Comparison of ENCODE assay signal across 11 cellular contexts in genomic region chr2:170221317-170222288, GRCh38. TPM values are rescaled to one million over a fixed set of nuclear protein-coding genes. Genes with fewer than 3 reads are reported as not detected.
A peak's percentile ranks its signal among the peaks of the same experiment; 100 is the strongest.
DNase-seq lines count a peak whose midpoint lies in the region; ATAC-seq, FAIRE-seq and TF ChIP-seq lines count a peak whose summit lies in the region.
"Had no signal": no experiment of that assay in that cellular context is flagged by ENCODE, and none has a peak within 500 bp of the region (broad histone marks: within the 10 kb centered on the region; RNA-seq: fewer than 3 reads in every experiment).

No MANE protein-coding gene starts in this region.

- peak overlapping the region; percentile 87 for H4K91ac ChIP-seq in mesenchymal stem cell (ENCODE audit: low read length)

- no peaks in the 10 kb centered on the region for H3K9me3 ChIP-seq in mesenchymal stem cell (ENCODE audit: control insufficient read depth, low read length)

- 91% methylated on average over 5 of the region's 6 CpGs for WGBS in mesenchymal stem cell

- H3K4me1 ChIP-seq in mesenchymal stem cell (ENCODE audit: control insufficient read depth, insufficient read depth, low read depth, low read length) = peaks cover 4% of the 10 kb centered on the region

- H2BK120ac ChIP-seq in mesenchymal stem cell (ENCODE audit: low read depth, low read length) = no peak overlapping the region

- peak overlapping the region; percentile 82 for H4K8ac ChIP-seq in mesenchymal stem cell (ENCODE audit: low read length)

- H3K14ac ChIP-seq in mesenchymal stem cell (ENCODE audit: low read length in 2 of 2) = no peak overlapping the region

- peak overlapping the region; percentile 48 for H2BK15ac ChIP-seq in mesenchymal stem cell (ENCODE audit: low read depth, poor library complexity, severe bottlenecking)

- peak overlapping the region; percentile 77 to 96 for H3K18ac ChIP-seq in mesenchymal stem cell (ENCODE audit: low read depth in 1 of 2, low read length in 2 of 2)

- no peak overlapping the region for H3K23ac ChIP-seq in mesenchymal stem cell (ENCODE audit: low read length in 2 of 2)

- H3K36me3 ChIP-seq in bronchial epithelial cell (ENCODE audit: control insufficient read depth, insufficient read depth, low read length) = no peaks in the 10 kb centered on the region
- no peaks in the 10 kb centered on the region for H3K36me3 ChIP-seq in mesenchymal stem cell (ENCODE audit: control insufficient read depth in 1 of 2, insufficient read depth in 2 of 2, low read depth in 1 of 2, low read length in 2 of 2)

- H2AK5ac ChIP-seq in mesenchymal stem cell (ENCODE audit: low read length, severe bottlenecking) = peak overlapping the region; percentile 72

- H3K4ac ChIP-seq in mesenchymal stem cell (ENCODE audit: low read depth in 1 of 2, low read length in 2 of 2) = peak overlapping the region in 1 of 2 experiments; percentile 90

- no peaks in the 10 kb centered on the region for H3K79me1 ChIP-seq in mesenchymal stem cell (replicated peaks; ENCODE audit: low read length, poor library complexity, severe bottlenecking)

- H3K27me3 ChIP-seq in bronchial epithelial cell (ENCODE audit: control insufficient read depth, insufficient read depth, low read length) (no peaks in the 10 kb centered on the region), mesenchymal stem cell (ENCODE audit: control insufficient read depth in 1 of 2, insufficient read depth in 1 of 2, low read length in 2 of 2) (no peaks in the 10 kb centered on the region)

- H2AFZ ChIP-seq in mesenchymal stem cell (ENCODE audit: low read depth, low read length) = no peak overlapping the region

- FAIRE-seq in G401.6 (lab: Jason Lieb, UNC) (peak; percentile 33), bronchial epithelial cell (lab: Jason Lieb, UNC) (no peak)
- FAIRE-seq: colon had no signal

- H3K27ac ChIP-seq in mesenchymal stem cell (ENCODE audit: low read length, poor library complexity, severe bottlenecking) = peak overlapping the region; percentile 77

- DNase-seq in NCI-H146 treated with DMSO at 0.1 percent for 48 hours (lab: John Stamatoyannopoulos, UW; ENCODE audit: unreplicated experiment) (peak; percentile 38), bronchial epithelial cell (ENCODE audit: low read depth) (peak; percentile 82), mesenchymal stem cell (peak; percentile 38), OCI-M2 (lab: John Stamatoyannopoulos, UW; ENCODE audit: unreplicated experiment) (no peak), SIG-M5 treated with dmso at 0.1 percent for 504 hours (lab: John Stamatoyannopoulos, UW; ENCODE audit: unreplicated experiment) (no peak)
- DNase-seq: DND-41 had no signal

- H3K9ac ChIP-seq in mesenchymal stem cell (ENCODE audit: low read length) = peak overlapping the region; percentile 79

- H2BK12ac ChIP-seq in mesenchymal stem cell (ENCODE audit: low read length in 2 of 2) = no peak overlapping the region

- TF ChIP-seq CTCF in bronchial epithelial cell (IDR thresholded peaks at IDR 0.05; ENCODE audit: insufficient read depth, low read length, severe bottlenecking) = no peak

- H3K4me3 ChIP-seq in bronchial epithelial cell (ENCODE audit: low read depth, low read length) (no peak overlapping the region), mesenchymal stem cell (ENCODE audit: insufficient read depth in 1 of 2, low read depth in 1 of 2, low read length in 2 of 2) (peak overlapping the region in 1 of 2 experiments; percentile 56)

- no peak overlapping the region for H3K4me2 ChIP-seq in mesenchymal stem cell (ENCODE audit: low read length, poor library complexity, severe bottlenecking)

- ATAC-seq in activated CD4-positive, CD25-positive, alpha-beta regulatory T cell treated with anti-CD3 and anti-CD28 coated beads, Interleukin-2, amount 50 U/mL, for 24 hours = no peak
- no peak for ATAC-seq in GM19452 (IDR thresholded peaks at IDR 0.05; ENCODE audit: unreplicated experiment)

- H2BK5ac ChIP-seq in mesenchymal stem cell (ENCODE audit: low read depth, low read length, poor library complexity, severe bottlenecking) = peak overlapping the region; percentile 75

RNA-seq across cellular contexts. Expression of gene MYO3B, which starts 43.7 kb away (rescaled TPM):
- under 0.01 and 0.77 TPM in 2 replicates for total RNA-seq in bronchial epithelial cell
- polyA plus RNA-seq in mesenchymal stem cell (2013, experiment 1 of 2) = 0.08 TPM
- 0.11 TPM for polyA plus RNA-seq in mesenchymal stem cell (2013, experiment 2 of 2)
- total RNA-seq: omental fat pad had no signal

Comparison
In these comparisons a context has a peak if more than half of its experiments do, and no peak if none do; other contexts are left out.
1. DNase-seq: peak in NCI-H146 treated with DMSO at 0.1 percent for 48 hours (single experiment), bronchial epithelial cell (single experiment) and mesenchymal stem cell (single experiment); none in OCI-M2 (single experiment) and SIG-M5 treated with dmso at 0.1 percent for 504 hours (single experiment).